In the genomic region with DNA sequence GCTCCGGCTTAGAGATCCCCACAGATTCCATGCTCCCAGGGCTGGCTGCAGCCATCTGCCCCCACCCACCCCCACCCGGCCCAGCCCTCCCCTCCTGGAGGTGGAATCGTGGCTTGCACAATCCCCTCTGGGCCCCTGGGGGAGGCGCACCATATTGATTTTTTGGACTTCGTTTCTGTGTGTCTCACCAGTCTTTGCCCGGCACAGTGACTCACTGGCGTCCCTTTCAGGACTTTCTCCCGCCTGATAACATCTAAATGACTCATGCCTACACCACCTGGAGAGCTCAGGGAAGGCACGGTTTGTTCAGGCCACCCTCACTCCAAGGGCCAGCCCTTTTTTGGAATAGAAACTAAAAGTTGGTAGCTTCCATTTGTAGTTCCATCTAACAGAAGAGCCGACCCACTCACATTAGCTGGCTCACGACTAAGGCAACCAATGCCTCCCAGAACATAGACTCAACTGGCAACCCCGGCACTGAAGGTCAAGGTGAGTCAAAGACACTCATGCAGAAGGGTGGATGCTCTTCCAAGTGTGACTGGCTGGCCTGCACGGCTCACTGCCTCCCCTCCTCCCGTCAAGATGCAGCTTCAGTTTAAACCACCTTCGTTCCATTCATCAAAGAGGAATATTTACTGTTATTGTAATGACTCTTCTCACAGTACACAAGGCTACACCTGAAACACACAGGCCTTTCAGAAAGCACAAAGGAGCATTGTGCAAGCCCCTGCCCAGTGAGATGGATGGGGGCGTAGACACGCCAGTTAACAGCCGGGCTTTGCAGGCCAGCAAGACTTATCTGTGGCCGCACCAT, we compare ENCODE assay signal across 8 cellular contexts. TPM values are rescaled to one million over a fixed set of nuclear protein-coding genes. Genes with fewer than 3 reads are reported as not detected.
DNase-seq lines count a peak whose midpoint lies in the region; ATAC-seq and TF ChIP-seq lines count a peak whose summit lies in the region.
"Had no signal": no experiment of that assay in that cellular context is flagged by ENCODE, and none has a peak within 500 bp of the region (broad histone marks: within the 10 kb centered on the region; RNA-seq: fewer than 3 reads in every experiment).

No MANE protein-coding gene starts in this region.

- peak; percentile 72 for ATAC-seq in GM23338

- H3K36me3 ChIP-seq in GM23338 (ENCODE audit: insufficient read depth) (peaks cover 7% of the 10 kb centered on the region; the same call in 1 of the 2 replicates), mammary epithelial cell (ENCODE audit: insufficient read depth, low read length) (no peaks in the 10 kb centered on the region), tibial artery (no peaks in the 10 kb centered on the region)
- H3K36me3 ChIP-seq in effector memory CD4-positive, alpha-beta T cell (ENCODE audit: control insufficient read depth, insufficient read depth, low read length) = no peaks in the 10 kb centered on the region
- H3K36me3 ChIP-seq: gastrocnemius medialis had no signal

- H3K27me3 ChIP-seq in GM23338 (ENCODE audit: insufficient read depth) (no peaks in the 10 kb centered on the region), mammary epithelial cell (ENCODE audit: insufficient read depth, low read length) (no peaks in the 10 kb centered on the region), tibial artery (no peaks in the 10 kb centered on the region)
- no peaks in the 10 kb centered on the region for H3K27me3 ChIP-seq in effector memory CD4-positive, alpha-beta T cell (replicated peaks; ENCODE audit: control insufficient read depth, insufficient read depth, low read length, poor library complexity, severe bottlenecking)
- H3K27me3 ChIP-seq: gastrocnemius medialis had no signal

- in situ Hi-C loops in mammary epithelial cell (cut with MboI; ENCODE audit: low sequenced_read_pairs in 2 of 2) = loop anchor here in 1 of 2 donors (10.0 kb wide), 1 partner anchor 57 kb away; no protein-coding TSS in a partner anchor

- H3K9ac ChIP-seq in mammary epithelial cell (ENCODE audit: insufficient read depth, low read length) = peak overlapping the region; percentile 53

- H3F3A ChIP-seq in GM23338 (replicated peaks; ENCODE audit: low read depth) = no peaks in the 10 kb centered on the region

- BruUV-seq in mammary epithelial cell (replicated peaks; lab: Mats Ljungman, UMichigan) = TSS peak; percentile 45

- peaks cover 5% of the 10 kb centered on the region for H3K9me3 Mint-ChIP-seq in GM23338

- H3K4me3 ChIP-seq in GM23338 (no peak overlapping the region), mammary epithelial cell (replicated peaks in 1 of 3; ENCODE audit: insufficient read depth in 1 of 3, low read depth in 2 of 3, low read length in 3 of 3) (peak overlapping the region in 2 of 3 experiments; percentile 33 to 41), tibial artery (no peak overlapping the region)
- no peak overlapping the region for H3K4me3 ChIP-seq in effector memory CD4-positive, alpha-beta T cell (ENCODE audit: insufficient read depth, low read depth, low read length, poor library complexity, severe bottlenecking)
- H3K4me3 ChIP-seq: gastrocnemius medialis had no signal

- CTCF ChIA-PET in mammary epithelial cell (lab: Charles Lee; ENCODE audit: low non-redundant PET) = no interaction called here

- peaks cover 20% of the 10 kb centered on the region for H3K4me1 ChIP-seq in GM23338 (ENCODE audit: insufficient read depth)
- H3K4me1 ChIP-seq in mammary epithelial cell (ENCODE audit: insufficient read depth, low read length) = peaks cover 15% of the 10 kb centered on the region
- H3K4me1 ChIP-seq in tibial artery = no peaks in the 10 kb centered on the region
- no peaks in the 10 kb centered on the region for H3K4me1 ChIP-seq in effector memory CD4-positive, alpha-beta T cell (ENCODE audit: control insufficient read depth, insufficient read depth, low read length, poor library complexity, severe bottlenecking)
- H3K4me1 ChIP-seq: gastrocnemius medialis had no signal

- intact Hi-C loops in mammary epithelial cell (cut with micrococcal nuclease) (loop anchor here (1.0 kb wide), 1 partner anchor 18 kb away; the partner anchor contains the start of gene ETS2), tibial artery (cut with DNase I; ENCODE audit: low total_unique reads) (no loop called here)

- H3K36me3 Mint-ChIP-seq in GM23338 (ENCODE audit: low read depth) = peaks cover 5% of the 10 kb centered on the region; the same call in 2 of the 3 replicates

- H3K9me3 ChIP-seq in mammary epithelial cell (replicated peaks; ENCODE audit: insufficient read depth, low read length) = peaks cover 6% of the 10 kb centered on the region
- H3K9me3 ChIP-seq in tibial artery = peaks cover 0 to under 1% (median 0%) of the 10 kb centered on the region in 3 donors
- H3K9me3 ChIP-seq in effector memory CD4-positive, alpha-beta T cell (ENCODE audit: control insufficient read depth, low read length) = no peaks in the 10 kb centered on the region
- H3K9me3 ChIP-seq: gastrocnemius medialis had no signal

- WGBS in mammary epithelial cell (ENCODE audit: low coverage, missing lambda C conversion rate) = 7% methylated on average over 14 of the region's 19 CpGs

- H3K4me3 Mint-ChIP-seq in GM23338 = no peak overlapping the region

- H3K27ac Mint-ChIP-seq in GM23338 = no peak overlapping the region

- dilution Hi-C loops in mammary epithelial cell (cut with HindIII; ENCODE audit: low sequenced_read_pairs) = no loop called here

- H4K20me1 ChIP-seq in GM23338 (replicated peaks; ENCODE audit: insufficient read depth) = no peaks in the 10 kb centered on the region
- H4K20me1 ChIP-seq in mammary epithelial cell (ENCODE audit: insufficient read depth, low read length) = no peaks in the 10 kb centered on the region

- H3K4me2 ChIP-seq in GM23338 (no peak overlapping the region), mammary epithelial cell (ENCODE audit: insufficient read depth, low read depth, low read length) (peak overlapping the region; percentile 85)

- DNase-seq in GM23338 (ENCODE audit: low spot score) (peak; percentile 37), NCI-H146 treated with DMSO at 0.1 percent for 48 hours (lab: John Stamatoyannopoulos, UW; ENCODE audit: unreplicated experiment) (peak; percentile 73), mammary epithelial cell (peak; percentile 99), renal cortical epithelial cell (ENCODE audit: low read depth) (peak; percentile 96), tibial artery (no peak), NCI-H1694 (lab: John Stamatoyannopoulos, UW) (no peak)
- DNase-seq in effector memory CD4-positive, alpha-beta T cell = no peak
- DNase-seq: gastrocnemius medialis had no signal

- H3K9me2 ChIP-seq in GM23338 (ENCODE audit: insufficient read depth) = peaks cover 7% of the 10 kb centered on the region; the same call in 1 of the 2 replicates

- no peaks in the 10 kb centered on the region for H3K27me3 Mint-ChIP-seq in GM23338 (ENCODE audit: insufficient read depth, low read depth, poor library complexity)

- no peak for TF ChIP-seq CTCF in GM23338 (conservative IDR thresholded peaks at IDR 0.05; ENCODE audit: low read depth in 2 of 2)
- TF ChIP-seq CTCF in mammary epithelial cell (conservative IDR thresholded peaks at IDR 0.05 in 1 of 2, IDR thresholded peaks at IDR 0.05 in 1 of 2; ENCODE audit: extremely low read depth in 1 of 2, insufficient read depth in 1 of 2, low read depth in 1 of 2, low read length in 2 of 2) = no peak
- no peak for TF ChIP-seq CTCF in tibial artery (IDR thresholded peaks at IDR 0.05)

- H3K27ac ChIP-seq in GM23338 (ENCODE audit: low read depth) (no peak overlapping the region), mammary epithelial cell (ENCODE audit: insufficient read depth, low read depth, low read length) (peak overlapping the region; percentile 89), tibial artery (no peak overlapping the region)
- H3K27ac ChIP-seq in effector memory CD4-positive, alpha-beta T cell (ENCODE audit: insufficient read depth, low read length, poor library complexity, severe bottlenecking) = no peak overlapping the region
- H3K27ac ChIP-seq: gastrocnemius medialis had no signal

- peaks cover 24% of the 10 kb centered on the region for H3K4me1 Mint-ChIP-seq in GM23338

- no peaks in the 10 kb centered on the region for H3K79me2 ChIP-seq in GM23338 (replicated peaks; ENCODE audit: insufficient read depth)
- H3K79me2 ChIP-seq in mammary epithelial cell (ENCODE audit: insufficient read depth, low read length) = no peaks in the 10 kb centered on the region

- no peak overlapping the region for H2AFZ ChIP-seq in GM23338
- peak overlapping the region; percentile 81 for H2AFZ ChIP-seq in mammary epithelial cell (ENCODE audit: low read depth, low read length)

TF ChIP-seq in GM23338, 12 proteins besides CTCF, POLR2A, EP300 and RAD21:
- no peak for TF ChIP-seq ETS1 (IDR thresholded peaks at IDR 0.05)
- no peak for TF ChIP-seq CREB1 (CRISPR knock-in tag; IDR thresholded peaks at IDR 0.05; ENCODE audit: low read depth)
- TF ChIP-seq EZH2 (IDR thresholded peaks at IDR 0.05; ENCODE audit: low read depth, unreplicated experiment) = no peak
- TF ChIP-seq ZNF331 (CRISPR knock-in tag; IDR thresholded peaks at IDR 0.05; ENCODE audit: low read depth) = no peak
- TF ChIP-seq JUNB (IDR thresholded peaks at IDR 0.05; ENCODE audit: unreplicated experiment) = no peak
- TF ChIP-seq POLR2AphosphoS5 (IDR thresholded peaks at IDR 0.05; ENCODE audit: low read depth) = no peak
- TF ChIP-seq NANOG (IDR thresholded peaks at IDR 0.05; ENCODE audit: borderline replicate concordance) = no peak
- no peak for TF ChIP-seq STAT1 (IDR thresholded peaks at IDR 0.05; ENCODE audit: unreplicated experiment)
TF ChIP-seq in GM23338: peak in this region for 0.

RNA-seq across cellular contexts. Expression of gene ETS2, which starts 18.1 kb away (rescaled TPM):
- total RNA-seq in GM23338 (2014; rRNA removed; shearing (Covaris generic)) = 35.5 and 36.8 TPM in 2 replicates
- polyA plus RNA-seq in GM23338 (2016; fragmentation: Nextera tagmentation; extraction: Ambion mirVana) (17.9 and 19.5 TPM in 2 replicates), mammary epithelial cell (21.9 TPM)
- total RNA-seq in mammary epithelial cell (10 to 100 TPM; 60.3 to 62.3 TPM), renal cortical epithelial cell (20.8 and 35.3 TPM in 2 replicates)
- polyA minus RNA-seq in mammary epithelial cell = 27.6 TPM

Comparison
In these comparisons a context has a peak if more than half of its experiments do, and no peak if none do; other contexts are left out.
1. DNase-seq: peak in GM23338 (single experiment), NCI-H146 treated with DMSO at 0.1 percent for 48 hours (single experiment), mammary epithelial cell (single experiment) and renal cortical epithelial cell (single experiment); none in tibial artery (0 of 2), NCI-H1694 (single experiment) and effector memory CD4-positive, alpha-beta T cell (0 of 3).
2. H3K4me3 ChIP-seq: peak in mammary epithelial cell (2 of 3); none in GM23338 (single experiment), tibial artery (0 of 2) and effector memory CD4-positive, alpha-beta T cell (single experiment).